In the genomic region with DNA sequence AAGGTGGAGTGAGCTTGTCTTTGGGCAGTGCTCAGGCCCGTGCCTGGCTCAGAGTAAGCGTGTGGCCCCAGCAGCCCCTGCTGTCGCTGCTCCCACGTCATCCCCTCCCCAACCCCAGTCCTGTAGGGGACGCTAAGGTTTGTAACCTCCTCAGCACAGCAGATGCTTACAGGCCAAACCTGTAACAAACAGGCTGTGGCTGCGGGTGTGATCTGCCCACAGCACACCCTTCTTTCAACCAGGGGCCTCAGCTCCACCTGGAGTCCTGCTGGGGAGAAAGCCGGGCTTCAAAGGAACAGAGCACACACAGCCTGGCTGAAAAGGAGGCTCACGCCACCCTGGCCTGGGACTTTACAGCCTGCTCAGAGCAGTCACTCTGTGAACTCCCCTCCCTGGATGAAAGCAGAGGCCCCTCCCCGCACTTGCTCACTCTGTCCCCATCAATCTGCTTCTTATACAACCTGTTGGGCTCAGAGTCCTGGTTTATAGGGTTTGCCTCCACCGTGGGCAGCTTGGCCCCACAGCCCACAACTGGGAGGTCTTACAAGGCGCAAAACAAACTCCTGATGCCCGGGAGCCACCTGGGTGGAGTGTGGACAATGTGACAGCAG, we compare ENCODE assay signal across 11 cellular contexts. TPM values are rescaled to one million over a fixed set of nuclear protein-coding genes. Genes with fewer than 3 reads are reported as not detected.
A peak's percentile ranks its signal among the peaks of the same experiment; 100 is the strongest.
DNase-seq lines count a peak whose midpoint lies in the region; ATAC-seq and TF ChIP-seq lines count a peak whose summit lies in the region.
"Had no signal": no experiment of that assay in that cellular context is flagged by ENCODE, and none has a peak within 500 bp of the region (broad histone marks: within the 10 kb centered on the region; RNA-seq: fewer than 3 reads in every experiment).

No MANE protein-coding gene starts in this region.

- H3K4me3 Mint-ChIP-seq in natural killer cell = peak overlapping the region; percentile 50
- H3K4me3 Mint-ChIP-seq: activated CD4-positive, alpha-beta T cell treated with anti-CD3 and anti-CD28 coated beads for 36 hours had no signal

- ATAC-seq in heart right ventricle = no peak
- no peak for ATAC-seq in left ventricle myocardium superior
- ATAC-seq in natural killer cell = peak; percentile 73 to 90 (median 82)
- ATAC-seq in GM19328 (IDR thresholded peaks at IDR 0.05; ENCODE audit: unreplicated experiment) = no peak
- ATAC-seq: activated CD4-positive, alpha-beta T cell treated with anti-CD3 and anti-CD28 coated beads for 36 hours had no signal

- H3K27me3 Mint-ChIP-seq in natural killer cell (ENCODE audit: low read depth in 2 of 2) = no peaks in the 10 kb centered on the region
- H3K27me3 Mint-ChIP-seq: activated CD4-positive, alpha-beta T cell treated with anti-CD3 and anti-CD28 coated beads for 36 hours had no signal

- peaks cover 19 to 29% of the 10 kb centered on the region in 2 donors for H3K4me1 Mint-ChIP-seq in natural killer cell
- H3K4me1 Mint-ChIP-seq: activated CD4-positive, alpha-beta T cell treated with anti-CD3 and anti-CD28 coated beads for 36 hours had no signal

- 86 to 87% methylated on average over 12 of the region's 12 CpGs for WGBS in heart right ventricle, 2 donors

- H3K36me3 ChIP-seq in heart right ventricle = no peaks in the 10 kb centered on the region
- H3K36me3 ChIP-seq in duodenal mucosa (ENCODE audit: control insufficient read depth in 1 of 2, insufficient read depth in 2 of 2, low read length in 2 of 2) = no peaks in the 10 kb centered on the region
- no peaks in the 10 kb centered on the region for H3K36me3 ChIP-seq in uterus

- intact Hi-C loops in heart right ventricle (cut with DNase I) (loop anchor here in 1 of 10 donors (5.0 kb wide), 1 partner anchor 53 kb away; the partner anchor contains the start of gene SCUBE1), left ventricle myocardium superior (cut with micrococcal nuclease) (no loop called here), natural killer cell (cut with micrococcal nuclease) (loop anchor here (2.0 kb wide), 1 partner anchor 26 kb away; no protein-coding TSS in a partner anchor), uterus (cut with DNase I; ENCODE audit: low total_unique reads) (no loop called here)

- TF ChIP-seq CTCF in heart right ventricle (IDR thresholded peaks at IDR 0.05) (no peak), natural killer cell (IDR thresholded peaks at IDR 0.05) (no peak), uterus (IDR thresholded peaks at IDR 0.05) (no peak)

- TF ChIP-seq POLR2A in uterus (IDR thresholded peaks at IDR 0.05) = no peak

- DNase-seq in heart right ventricle (no peak), left ventricle myocardium superior (no peak), natural killer cell (peak; percentile 44), uterus (no peak), ecto neural progenitor cell (ENCODE audit: low spot score) (no peak)
- DNase-seq in stimulated activated CD4-positive, alpha-beta T cell treated with anti-CD3 and anti-CD28 coated beads, Interleukin-4, amount 100 ng/mL, for 4 hours = no peak
- DNase-seq: activated CD4-positive, alpha-beta T cell treated with anti-CD3 and anti-CD28 coated beads for 36 hours; NCI-H2107 had no signal

- H3K27me3 ChIP-seq in heart right ventricle (peaks cover 0 to 10% (median 0%) of the 10 kb centered on the region in 7 donors), duodenal mucosa (ENCODE audit: control insufficient read depth in 1 of 2, insufficient read depth in 2 of 2, low read length in 2 of 2) (no peaks in the 10 kb centered on the region), uterus (no peaks in the 10 kb centered on the region)

- H3K9ac ChIP-seq in duodenal mucosa (ENCODE audit: low read depth in 1 of 2, low read length in 2 of 2) = peak overlapping the region in 1 of 2 donors; percentile 23

- no peaks in the 10 kb centered on the region for H3K9me3 Mint-ChIP-seq in natural killer cell

- H3K9me3 ChIP-seq in heart right ventricle (no peaks in the 10 kb centered on the region), duodenal mucosa (ENCODE audit: control insufficient read depth in 1 of 2, low read length in 2 of 2) (no peaks in the 10 kb centered on the region), uterus (no peaks in the 10 kb centered on the region)

- H3K4me3 ChIP-seq in heart right ventricle (peak overlapping the region in 6 of 10 donors; percentile 2 to 45 (median 31)), duodenal mucosa (ENCODE audit: low read depth in 1 of 2, low read length in 2 of 2) (peak overlapping the region; percentile 17 to 36), uterus (peak overlapping the region in 1 of 2 donors; percentile 18)

- peak overlapping the region in 3 of 10 donors; percentile 6 to 26 (median 15) for H3K27ac ChIP-seq in heart right ventricle
- no peak overlapping the region for H3K27ac ChIP-seq in duodenal mucosa (ENCODE audit: low read depth, low read length)
- H3K27ac ChIP-seq in uterus = peak overlapping the region; percentile 3 to 58

- no peaks in the 10 kb centered on the region for H3K36me3 Mint-ChIP-seq in natural killer cell

- peak overlapping the region; percentile 43 to 91 for H3K27ac Mint-ChIP-seq in natural killer cell
- H3K27ac Mint-ChIP-seq: activated CD4-positive, alpha-beta T cell treated with anti-CD3 and anti-CD28 coated beads for 36 hours had no signal

- H3K4me1 ChIP-seq in heart right ventricle (peaks cover 0 to 17% (median 14%) of the 10 kb centered on the region in 9 donors), duodenal mucosa (ENCODE audit: control insufficient read depth in 1 of 2, insufficient read depth in 2 of 2, low read length in 2 of 2) (peaks cover 21 to 27% of the 10 kb centered on the region in 2 donors), uterus (no peaks in the 10 kb centered on the region)

RNA-seq across cellular contexts. Expression of gene SCUBE1, which starts 54.3 kb away (rescaled TPM):
- total RNA-seq in heart right ventricle = under 1 TPM in 9 of 10 donors, not detected in 1; 0.05 to 0.60 (median 0.23) TPM
- polyA plus RNA-seq in heart right ventricle = under 1 TPM; 0.01 to 0.07 TPM
- total RNA-seq in left ventricle myocardium superior = 0.64 TPM
- total RNA-seq in natural killer cell = 1 to 10 TPM in 1 of 3 donors, under 1 TPM in 2; 0.05 to 1.2 (median 0.11) TPM
- total RNA-seq in uterus = 1 to 10 TPM in 1 of 4 donors, under 1 TPM in 2, not detected in 1; 0.14 to 1.7 (median 0.26) TPM
- total RNA-seq: activated CD4-positive, alpha-beta T cell treated with anti-CD3 and anti-CD28 coated beads for 36 hours; LHCN-M2 had no signal

Comparison
In these comparisons a context has a peak if more than half of its experiments do, and no peak if none do; other contexts are left out.
1. ATAC-seq: peak in natural killer cell (3 of 3); none in heart right ventricle (0 of 8), left ventricle myocardium superior (single experiment) and GM19328 (single experiment).